In the genomic region with DNA sequence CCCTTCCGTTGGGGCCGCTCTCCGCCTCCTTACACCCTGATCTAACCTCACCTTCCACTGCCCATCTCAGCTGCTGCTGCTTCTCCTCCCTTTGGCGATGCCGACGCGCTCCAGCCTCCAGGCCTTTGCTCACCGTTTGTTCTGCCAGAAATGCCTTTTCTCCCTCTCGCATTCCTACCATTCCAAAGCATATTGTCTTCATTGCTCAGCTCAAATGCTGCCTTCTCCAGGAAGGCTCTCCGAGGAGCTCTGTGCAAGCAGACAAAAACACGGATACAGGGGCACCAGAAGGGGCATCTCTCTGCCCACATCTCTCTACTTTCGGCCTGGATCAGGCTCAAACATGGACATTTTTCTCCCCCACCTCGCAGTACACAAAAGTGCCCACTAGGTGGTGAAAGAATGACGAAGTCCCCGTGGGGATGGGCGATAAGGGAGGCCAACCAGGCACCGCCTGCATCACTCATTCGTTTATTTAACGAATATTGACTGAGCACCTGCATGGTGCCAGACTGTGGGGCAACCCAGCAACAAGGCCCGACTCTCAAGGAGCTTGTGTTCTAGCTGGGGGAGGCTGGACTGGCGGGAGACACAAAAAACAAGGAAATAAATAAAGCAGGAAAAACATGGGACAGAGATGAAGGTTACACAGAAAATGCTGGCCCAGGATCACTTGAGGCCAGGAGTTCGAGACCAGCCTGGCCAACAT, we compare ENCODE assay signal across 8 cellular contexts. TPM values are rescaled to one million over a fixed set of nuclear protein-coding genes. Genes with fewer than 3 reads are reported as not detected.
DNase-seq lines count a peak whose midpoint lies in the region; ATAC-seq and TF ChIP-seq lines count a peak whose summit lies in the region.

No MANE protein-coding gene starts in this region.

- H3K4me1 ChIP-seq in upper lobe of left lung, result peaks cover 0 to 11% (median 8%) of the 10 kb centered on the region in 4 donors

- H3K36me3 ChIP-seq in upper lobe of left lung, result no peaks in the 10 kb centered on the region

- H3K27ac ChIP-seq in upper lobe of left lung, result peak overlapping the region in 2 of 4 donors; percentile 11 to 16

- WGBS in upper lobe of left lung, 2 donors, result 21 to 24% methylated on average over 22 of the region's 22 CpGs

- intact Hi-C loops in Right ventricle myocardium inferior (cut with DNase I), result no loop called here
- intact Hi-C loops in posterior cingulate gyrus (cut with DNase I), result loop anchor here (2.0 kb wide), 1 partner anchor 36 kb away; no protein-coding TSS in a partner anchor

- peak; percentile 48 for ATAC-seq in Right ventricle myocardium inferior
- peak; percentile 74 to 86 for ATAC-seq in upper lobe of left lung (ENCODE audit: low FRiP score in 2 of 2)
- no peak for ATAC-seq in GM21825 (IDR thresholded peaks at IDR 0.05; ENCODE audit: unreplicated experiment)

- TF ChIP-seq POLR2A in upper lobe of left lung (IDR thresholded peaks at IDR 0.05), result no peak

- TF ChIP-seq CTCF in GM10266 (IDR thresholded peaks at IDR 0.05; ENCODE audit: control insufficient read depth, insufficient read depth, low read depth, missing control alignments), result peak; percentile 72
- peak; percentile 81 to 88 (median 87) for TF ChIP-seq CTCF in upper lobe of left lung (IDR thresholded peaks at IDR 0.05)

- H3K27me3 ChIP-seq in upper lobe of left lung, result no peaks in the 10 kb centered on the region

- no peaks in the 10 kb centered on the region for H3K9me3 ChIP-seq in upper lobe of left lung

- TF ChIP-seq EP300 in upper lobe of left lung (IDR thresholded peaks at IDR 0.05), result no peak

- H3K4me3 ChIP-seq in upper lobe of left lung, result peak overlapping the region in 1 of 4 donors; percentile 13

- DNase-seq in GM10266 (ENCODE audit: extremely low spot score), result peak; percentile 72
- peak; percentile 78 to 79 for DNase-seq in Kasumi-1 (lab: John Stamatoyannopoulos, UW)
- peak; percentile 82 for DNase-seq in SK-N-DZ (ENCODE audit: low spot score)
- peak; percentile 79 for DNase-seq in activated naive CD4-positive, alpha-beta T cell treated with anti-CD3 and anti-CD28 coated beads, Interleukin-2, amount 50 U/mL, for 16 hours
- no peak for DNase-seq in Right ventricle myocardium inferior (ENCODE audit: missing footprints)
- DNase-seq in posterior cingulate gyrus, result peak in 9 of 10 donors; percentile 60 to 93 (median 79)
- DNase-seq in upper lobe of left lung, result peak in 1 of 2 donors; percentile 67

RNA-seq across cellular contexts. Expression of gene GRHPR, which starts 7.3 kb away (rescaled TPM):
- polyA plus RNA-seq in SK-N-DZ (2014; cell fraction: cytosol; rRNA removed), result 226 and 229 TPM in 2 replicates
- 179 and 202 TPM in 2 replicates for polyA plus RNA-seq in SK-N-DZ (2014; cell fraction: nucleus; rRNA removed)
- total RNA-seq in Right ventricle myocardium inferior (111 TPM), upper lobe of left lung (10 to 100 TPM; 68.2 to 97.6 (median 81.3) TPM)

RNA-seq across cellular contexts. Expression of gene ZBTB5, which starts 50.1 kb away (rescaled TPM):
- polyA plus RNA-seq in SK-N-DZ (2014; cell fraction: cytosol; rRNA removed), result 31.7 and 35.9 TPM in 2 replicates
- 19.0 and 21.7 TPM in 2 replicates for polyA plus RNA-seq in SK-N-DZ (2014; cell fraction: nucleus; rRNA removed)
- total RNA-seq in Right ventricle myocardium inferior (5.1 TPM), upper lobe of left lung (10 to 100 TPM in 3 of 6 donors, 1 to 10 TPM in 3; 7.9 to 15.0 (median 10.0) TPM)
